Comparison of ENCODE assay signal across 1 cellular context in genomic region chr19:34853369-34853768, GRCh38.
A peak's percentile ranks its signal among the peaks of the same experiment; 100 is the strongest.
TF ChIP-seq lines count a peak whose summit lies in the region.

No MANE protein-coding gene starts in this region.

TF ChIP-seq in H1, 55 proteins besides CTCF, POLR2A, EP300 and RAD21:
- TF ChIP-seq FOSL1 (IDR thresholded peaks at IDR 0.05; ENCODE audit: insufficient read depth, low read depth, low read length) (no peak), ZNF274 (IDR thresholded peaks at IDR 0.05; ENCODE audit: borderline replicate concordance, extremely low read depth, low read length) (no peak), HDAC2 (IDR thresholded peaks at IDR 0.05; ENCODE audit: borderline replicate concordance in 1 of 2, low read depth in 2 of 2, low read length in 2 of 2) (no peak), CHD7 (IDR thresholded peaks at IDR 0.05; ENCODE audit: insufficient replicate concordance, low read length) (no peak)
- TF ChIP-seq, protein P1, sequence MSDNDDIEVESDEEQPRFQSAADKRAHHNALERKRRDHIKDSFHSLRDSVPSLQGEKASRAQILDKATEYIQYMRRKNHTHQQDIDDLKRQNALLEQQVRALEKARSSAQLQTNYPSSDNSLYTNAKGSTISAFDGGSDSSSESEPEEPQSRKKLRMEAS (IDR thresholded peaks at IDR 0.05): 0 out of 2 replicates have a peak, but pooled peaks have one; percentile 13
